In the genomic region with DNA sequence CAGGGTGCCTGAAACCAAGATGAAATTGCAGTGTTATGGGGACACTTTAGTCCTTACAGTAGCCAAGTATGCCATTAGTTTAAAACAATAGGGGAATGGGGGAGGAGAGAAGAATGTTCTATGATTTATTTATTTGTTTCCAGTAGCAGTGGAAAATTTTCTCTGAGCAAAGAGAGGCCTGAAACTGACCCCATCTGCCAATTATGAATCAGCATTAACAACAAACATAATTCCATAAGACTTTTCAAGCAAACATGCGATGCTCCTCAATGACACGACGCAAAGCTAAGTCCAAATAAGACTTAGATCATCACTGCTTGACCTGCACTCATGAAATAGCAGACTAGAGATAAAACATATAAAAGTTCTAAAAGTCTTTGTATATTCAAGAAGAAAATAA, we compare ENCODE assay signal across 9 cellular contexts. TPM values are rescaled to one million over a fixed set of nuclear protein-coding genes. Genes with fewer than 3 reads are reported as not detected.
A peak's percentile ranks its signal among the peaks of the same experiment; 100 is the strongest.
DNase-seq lines count a peak whose midpoint lies in the region; ATAC-seq and TF ChIP-seq lines count a peak whose summit lies in the region.
"Had no signal": no experiment of that assay in that cellular context is flagged by ENCODE, and none has a peak within 500 bp of the region (broad histone marks: within the 10 kb centered on the region; RNA-seq: fewer than 3 reads in every experiment).

No MANE protein-coding gene starts in this region.

- no peaks in the 10 kb centered on the region for H4K20me1 ChIP-seq in PC-3 (ENCODE audit: low read length)

- H3K79me2 ChIP-seq in PC-3 (ENCODE audit: low read length) = peaks cover 82% of the 10 kb centered on the region

- intact Hi-C loops in PC-3 (cut with micrococcal nuclease) (loop anchor here (2.0 to 10.0 kb wide), 6 partner anchors 97 to 563 kb away; no protein-coding TSS in a partner anchor), A673 (cut with micrococcal nuclease; ENCODE audit: unreplicated experiment) (loop anchor here (10.0 kb wide), 1 partner anchor 87 kb away; no protein-coding TSS in a partner anchor)

- peak overlapping the region; percentile 74 for H3K4me3 ChIP-seq in AG04450 (ENCODE audit: low read depth, low read length)
- peak overlapping the region; percentile 10; the same call in 1 of the 2 replicates for H3K4me3 ChIP-seq in PC-3 (ENCODE audit: low read length)
- H3K4me3 ChIP-seq in A673 (ENCODE audit: low read depth, low read length, poor library complexity, severe bottlenecking) = no peak overlapping the region

- DNase-seq in AG04450 (ENCODE audit: low read depth, low spot score) = no peak
- peak; percentile 75 for DNase-seq in PC-3
- DNase-seq in epithelial cell of prostate (ENCODE audit: low read depth, low spot score) = no peak
- no peak for DNase-seq in nephron progenitor cell
- DNase-seq in A673 (ENCODE audit: low spot score) = no peak
- DNase-seq: activated T-cell treated with anti-CD3 and anti-CD28 coated beads, Interleukin-2, amount 50 U/mL, for 72 hours had no signal

- peak overlapping the region; percentile 41 for H3K4me3 Mint-ChIP-seq in nephron progenitor cell

- no peaks in the 10 kb centered on the region for H3K36me3 Mint-ChIP-seq in nephron progenitor cell (ENCODE audit: low read depth)

- TF ChIP-seq CTCF in AG04450 (IDR thresholded peaks at IDR 0.05; ENCODE audit: low read depth, low read length) = no peak
- no peak for TF ChIP-seq CTCF in PC-3 (conservative IDR thresholded peaks at IDR 0.05; ENCODE audit: low read depth, low read length)
- TF ChIP-seq CTCF in nephron progenitor cell (IDR thresholded peaks at IDR 0.05) = no peak
- no peak for TF ChIP-seq CTCF in A673 (conservative IDR thresholded peaks at IDR 0.05; ENCODE audit: low read depth, low read length)

- H3K4me1 Mint-ChIP-seq in nephron progenitor cell = peaks cover 61% of the 10 kb centered on the region

- H3K27ac ChIP-seq in AG04450 (ENCODE audit: low read depth, low read length) (no peak overlapping the region), PC-3 (ENCODE audit: low read length) (peak overlapping the region; percentile 68), epithelial cell of prostate (peak overlapping the region; percentile 99), A673 (ENCODE audit: low read depth, low read length, poor library complexity, severe bottlenecking) (no peak overlapping the region)

- no peaks in the 10 kb centered on the region for H3F3A ChIP-seq in PC-3 (ENCODE audit: low read length, unreplicated experiment)

- BruUV-seq in PC-3 (replicated peaks; lab: Mats Ljungman, UMichigan) = no TSS peak
- BruUV-seq in A673 (replicated peaks; lab: Mats Ljungman, UMichigan) = no TSS peak

- H3K27me3 Mint-ChIP-seq in nephron progenitor cell (ENCODE audit: low read depth, poor library complexity) = no peaks in the 10 kb centered on the region

- CTCF ChIA-PET in AG04450 (lab: Charles Lee) (interaction anchor here (1.3 to 1.7 kb wide), 2 partner anchors 173 to 311 kb away, joined by 3 to 10 read pairs; no protein-coding TSS in a partner anchor), PC-3 (lab: Charles Lee) (no interaction called here), A673 (lab: Charles Lee) (no interaction called here)

- H3K27me3 ChIP-seq in AG04450 (ENCODE audit: control insufficient read depth, insufficient read depth, low read length) (no peaks in the 10 kb centered on the region), PC-3 (ENCODE audit: low read length) (no peaks in the 10 kb centered on the region), A673 (replicated peaks; ENCODE audit: insufficient read depth, low read depth, low read length, poor library complexity) (no peaks in the 10 kb centered on the region)

- H3K9me3 Mint-ChIP-seq in nephron progenitor cell = no peaks in the 10 kb centered on the region

- H3K36me3 ChIP-seq in PC-3 (ENCODE audit: low read depth, low read length) = no peaks in the 10 kb centered on the region
- H3K36me3 ChIP-seq in A673 (ENCODE audit: insufficient read depth, low read length, poor library complexity, severe bottlenecking) = no peaks in the 10 kb centered on the region

- H3K9ac ChIP-seq in PC-3 (ENCODE audit: low read length) = no peak overlapping the region

- H3K9me3 ChIP-seq in AG04450 (ENCODE audit: control insufficient read depth, insufficient read depth, low read length) (no peaks in the 10 kb centered on the region), PC-3 (ENCODE audit: low read length) (no peaks in the 10 kb centered on the region), A673 (ENCODE audit: low read depth, low read length, poor library complexity, severe bottlenecking) (no peaks in the 10 kb centered on the region)

- no peak overlapping the region for H3K27ac Mint-ChIP-seq in nephron progenitor cell

- ATAC-seq in PC-3 (no peak), GM21526 (IDR thresholded peaks at IDR 0.05; ENCODE audit: low FRiP score, unreplicated experiment) (no peak), HG02938 (IDR thresholded peaks at IDR 0.05; ENCODE audit: unreplicated experiment) (no peak), HG02970 (IDR thresholded peaks at IDR 0.05; ENCODE audit: low FRiP score, unreplicated experiment) (no peak)
- ATAC-seq: activated T-cell treated with anti-CD3 and anti-CD28 coated beads, Interleukin-2, amount 50 U/mL, for 72 hours had no signal

- POLR2A ChIA-PET in AG04450 (lab: Yijun Ruan, JAX) = interaction anchor here (7.9 kb wide), 1 partner anchor 94 kb away, joined by 213 read pairs; no protein-coding TSS in a partner anchor
- POLR2A ChIA-PET in PC-3 (lab: Charles Lee; ENCODE audit: unreplicated experiment) = no interaction called here
- POLR2A ChIA-PET in A673 (lab: Charles Lee; ENCODE audit: low non-redundant PET) = no interaction called here

- no peaks in the 10 kb centered on the region for H3K9me2 ChIP-seq in PC-3 (replicated peaks; ENCODE audit: low read length)

- peaks cover 38% of the 10 kb centered on the region for H3K4me1 ChIP-seq in PC-3 (ENCODE audit: insufficient read depth, low read length)
- H3K4me1 ChIP-seq in A673 (ENCODE audit: insufficient read depth, low read length, poor library complexity, severe bottlenecking) = peaks cover 20% of the 10 kb centered on the region

- no peak overlapping the region for H2AFZ ChIP-seq in PC-3 (ENCODE audit: low read length)

- peak overlapping the region; percentile 96 for H3K4me2 ChIP-seq in PC-3 (ENCODE audit: low read length)

RNA-seq across cellular contexts. Expression of gene KLF7, which starts 4.0 kb away (rescaled TPM):
- 22.1 and 22.4 TPM in 2 replicates for polyA plus RNA-seq in AG04450 (2011; rRNA removed)
- 74.8 and 110 TPM in 2 replicates for polyA minus RNA-seq in AG04450 (2011; rRNA and poly(A)+ RNA removed)
- total RNA-seq in PC-3 (2014; rRNA removed) = 4.0 and 5.6 TPM in 2 replicates
- 15.3 and 16.4 TPM in 2 replicates for total RNA-seq in A673 (2021)

Comparison
In these comparisons a context has a peak if more than half of its experiments do, and no peak if none do; other contexts are left out.
1. H3K27ac ChIP-seq: peak in PC-3 (single experiment) and epithelial cell of prostate (single experiment); none in AG04450 (single experiment) and A673 (single experiment).